Comparison of ENCODE assay signal across 1 cellular context in the genomic region with DNA sequence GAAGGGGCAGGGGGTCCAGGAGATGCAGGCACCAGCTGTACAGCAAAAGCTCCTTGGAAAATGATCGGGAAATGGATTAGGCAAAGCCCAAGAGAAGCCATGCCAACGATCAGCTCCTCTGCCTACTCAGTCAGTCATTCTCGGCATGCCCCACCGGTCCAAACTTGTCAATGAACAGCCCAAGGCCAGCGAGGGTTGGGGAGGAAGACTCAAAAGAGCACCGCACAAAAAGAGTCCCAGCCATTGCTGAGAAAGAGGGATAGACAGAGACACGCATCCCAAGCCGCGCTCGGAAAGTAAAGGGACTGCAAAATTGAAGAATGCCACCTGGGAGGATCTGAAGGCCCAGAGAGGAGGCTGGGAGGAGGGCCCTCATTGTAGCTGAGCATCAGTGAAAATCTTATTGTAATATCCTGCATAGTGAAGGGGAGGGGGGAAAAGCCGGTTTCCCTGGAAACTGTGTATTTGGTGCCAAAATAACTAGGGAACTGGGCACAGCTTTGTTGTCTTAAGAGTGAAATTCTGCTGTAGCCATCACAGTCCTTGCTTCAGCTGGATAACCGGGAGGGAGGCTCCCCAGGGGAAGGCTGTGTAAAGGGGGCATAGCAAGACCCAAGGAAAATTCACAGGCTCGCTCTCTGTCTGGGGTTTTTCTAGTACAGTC.
TF ChIP-seq lines count a peak whose summit lies in the region.

No MANE protein-coding gene starts in this region.

TF ChIP-seq in IMR-90, 13 proteins besides CTCF, POLR2A, EP300 and RAD21 (continued from another document):
- TF ChIP-seq, protein P1, sequence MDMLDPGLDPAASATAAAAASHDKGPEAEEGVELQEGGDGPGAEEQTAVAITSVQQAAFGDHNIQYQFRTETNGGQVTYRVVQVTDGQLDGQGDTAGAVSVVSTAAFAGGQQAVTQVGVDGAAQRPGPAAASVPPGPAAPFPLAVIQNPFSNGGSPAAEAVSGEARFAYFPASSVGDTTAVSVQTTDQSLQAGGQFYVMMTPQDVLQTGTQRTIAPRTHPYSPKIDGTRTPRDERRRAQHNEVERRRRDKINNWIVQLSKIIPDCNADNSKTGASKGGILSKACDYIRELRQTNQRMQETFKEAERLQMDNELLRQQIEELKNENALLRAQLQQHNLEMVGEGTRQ (IDR thresholded peaks at IDR 0.05; ENCODE audit: low read depth, low read length): no peak
- no peak for TF ChIP-seq RFX5 (IDR thresholded peaks at IDR 0.05; ENCODE audit: low read depth, low read length)
- TF ChIP-seq RCOR1 (IDR thresholded peaks at IDR 0.05; ENCODE audit: insufficient replicate concordance, low read length): no peak
- TF ChIP-seq CEBPB (IDR thresholded peaks at IDR 0.05; ENCODE audit: low read depth, low read length): no peak
- TF ChIP-seq NFE2L2 (IDR thresholded peaks at IDR 0.05; ENCODE audit: low read depth, low read length): no peak
- no peak for TF ChIP-seq MAFK (IDR thresholded peaks at IDR 0.05; ENCODE audit: low read depth, low read length)
- no peak for TF ChIP-seq MAZ (IDR thresholded peaks at IDR 0.05; ENCODE audit: borderline replicate concordance, low read depth, low read length)
- TF ChIP-seq CHD1 (IDR thresholded peaks at IDR 0.05; ENCODE audit: low read depth, low read length): no peak
- no peak for TF ChIP-seq FOS (IDR thresholded peaks at IDR 0.05; ENCODE audit: low read depth, low read length)
- TF ChIP-seq, protein P2, sequence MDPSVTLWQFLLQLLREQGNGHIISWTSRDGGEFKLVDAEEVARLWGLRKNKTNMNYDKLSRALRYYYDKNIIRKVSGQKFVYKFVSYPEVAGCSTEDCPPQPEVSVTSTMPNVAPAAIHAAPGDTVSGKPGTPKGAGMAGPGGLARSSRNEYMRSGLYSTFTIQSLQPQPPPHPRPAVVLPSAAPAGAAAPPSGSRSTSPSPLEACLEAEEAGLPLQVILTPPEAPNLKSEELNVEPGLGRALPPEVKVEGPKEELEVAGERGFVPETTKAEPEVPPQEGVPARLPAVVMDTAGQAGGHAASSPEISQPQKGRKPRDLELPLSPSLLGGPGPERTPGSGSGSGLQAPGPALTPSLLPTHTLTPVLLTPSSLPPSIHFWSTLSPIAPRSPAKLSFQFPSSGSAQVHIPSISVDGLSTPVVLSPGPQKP (IDR thresholded peaks at IDR 0.05; ENCODE audit: borderline replicate concordance, low read depth, low read length): no peak
- TF ChIP-seq SMC3 (IDR thresholded peaks at IDR 0.05; ENCODE audit: low read depth, low read length): no peak
- no peak for TF ChIP-seq MXI1 (IDR thresholded peaks at IDR 0.05; ENCODE audit: borderline replicate concordance, low read depth, low read length)
